In genomic region chr3:72847751-72848702, GRCh38 we compare ENCODE assay signal across 8 cellular contexts. TPM values are rescaled to one million over a fixed set of nuclear protein-coding genes. Genes with fewer than 3 reads are reported as not detected.
DNase-seq lines count a peak whose midpoint lies in the region; ATAC-seq and TF ChIP-seq lines count a peak whose summit lies in the region.

Gene SHQ1, minus strand, starts transcription at chr3:72848445. Its CDS starts 105 bp downstream, at chr3:72848340.

- H3K9me3 ChIP-seq in suprapubic skin = no peaks in the 10 kb centered on the region

- H3K4me1 ChIP-seq in suprapubic skin = peaks cover 27% of the 10 kb centered on the region

- TF ChIP-seq POLR2A in suprapubic skin (IDR thresholded peaks at IDR 0.05) = no peak

- peak within 1 kb of the TSS; percentile 94 for H3K4me3 Mint-ChIP-seq in HFFc6

- H3K36me3 Mint-ChIP-seq in HFFc6 (ENCODE audit: low read depth) = no peaks in the 10 kb centered on the region

- H3K27ac ChIP-seq in suprapubic skin = peak within 1 kb of the TSS; percentile 83

- no peaks in the 10 kb centered on the region for H3K36me3 ChIP-seq in suprapubic skin

- H3K4me1 Mint-ChIP-seq in HFFc6 (ENCODE audit: low read depth) = peaks cover 43% of the 10 kb centered on the region

- H3K9me3 Mint-ChIP-seq in HFFc6 = no peaks in the 10 kb centered on the region

- no peaks in the 10 kb centered on the region; the same call in 1 of the 2 replicates for H3K27me3 Mint-ChIP-seq in HFFc6 (ENCODE audit: insufficient read depth)

- peak within 1 kb of the TSS; percentile 74 for H3K27ac Mint-ChIP-seq in HFFc6

- TF ChIP-seq EP300 in suprapubic skin (IDR thresholded peaks at IDR 0.05) = no peak

- peak; percentile 93 for ATAC-seq in SK-N-SH treated with all-trans-retinoic acid at 6 μM for 48 hours

- peak within 1 kb of the TSS; percentile 86 for H3K4me3 ChIP-seq in GM08714 (ENCODE audit: low read length)
- H3K4me3 ChIP-seq in suprapubic skin = peak within 1 kb of the TSS; percentile 90

- peak; percentile 92 for DNase-seq in HFFc6
- peak; percentile 92 for DNase-seq in NAMALWA (ENCODE audit: low spot score)
- DNase-seq in activated naive CD4-positive, alpha-beta T cell treated with anti-CD3 and anti-CD28 coated beads, Interleukin-2, amount 50 U/mL, for 16 hours = peak; percentile 95
- DNase-seq in glomerular endothelial cell (ENCODE audit: extremely low read depth, low read depth, low spot score) = peak; percentile 62
- DNase-seq in nucleus accumbens (lab: John Stamatoyannopoulos, UW) = peak; percentile 16 to 97 (median 87)
- peak; percentile 97 for DNase-seq in suprapubic skin (ENCODE audit: low spot score in 2 of 2)

- H3K27me3 ChIP-seq in suprapubic skin = peaks cover under 1% of the 10 kb centered on the region

- under 1% methylated on average over 62 of the region's 86 CpGs for WGBS in suprapubic skin

- TF ChIP-seq CTCF in HFFc6 (IDR thresholded peaks at IDR 0.05) (no peak), suprapubic skin (IDR thresholded peaks at IDR 0.05) (no peak)

TF ChIP-seq in SK-N-SH treated with all-trans-retinoic acid at 6 μM for 48 hours, 23 proteins besides CTCF, POLR2A, EP300 and RAD21:
- TF ChIP-seq BACH2 (CRISPR knock-in tag; IDR thresholded peaks at IDR 0.05; ENCODE audit: borderline replicate concordance) = no peak
- no peak for TF ChIP-seq TSHZ2 (CRISPR knock-in tag; IDR thresholded peaks at IDR 0.05)
- TF ChIP-seq, protein P1, sequence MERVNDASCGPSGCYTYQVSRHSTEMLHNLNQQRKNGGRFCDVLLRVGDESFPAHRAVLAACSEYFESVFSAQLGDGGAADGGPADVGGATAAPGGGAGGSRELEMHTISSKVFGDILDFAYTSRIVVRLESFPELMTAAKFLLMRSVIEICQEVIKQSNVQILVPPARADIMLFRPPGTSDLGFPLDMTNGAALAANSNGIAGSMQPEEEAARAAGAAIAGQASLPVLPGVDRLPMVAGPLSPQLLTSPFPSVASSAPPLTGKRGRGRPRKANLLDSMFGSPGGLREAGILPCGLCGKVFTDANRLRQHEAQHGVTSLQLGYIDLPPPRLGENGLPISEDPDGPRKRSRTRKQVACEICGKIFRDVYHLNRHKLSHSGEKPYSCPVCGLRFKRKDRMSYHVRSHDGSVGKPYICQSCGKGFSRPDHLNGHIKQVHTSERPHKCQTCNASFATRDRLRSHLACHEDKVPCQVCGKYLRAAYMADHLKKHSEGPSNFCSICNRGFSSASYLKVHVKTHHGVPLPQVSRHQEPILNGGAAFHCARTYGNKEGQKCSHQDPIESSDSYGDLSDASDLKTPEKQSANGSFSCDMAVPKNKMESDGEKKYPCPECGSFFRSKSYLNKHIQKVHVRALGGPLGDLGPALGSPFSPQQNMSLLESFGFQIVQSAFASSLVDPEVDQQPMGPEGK (CRISPR knock-in tag; IDR thresholded peaks at IDR 0.05; ENCODE audit: borderline replicate concordance) = no peak
- TF ChIP-seq ZFP3 (CRISPR knock-in tag; IDR thresholded peaks at IDR 0.05) = no peak
- no peak for TF ChIP-seq TCF4 (CRISPR knock-in tag; IDR thresholded peaks at IDR 0.05; ENCODE audit: borderline replicate concordance)
- no peak for TF ChIP-seq ZFP30 (CRISPR knock-in tag; IDR thresholded peaks at IDR 0.05)
- no peak for TF ChIP-seq ZNF8 (CRISPR knock-in tag; IDR thresholded peaks at IDR 0.05)

RNA-seq across cellular contexts. Expression of gene SHQ1, which starts in this region (rescaled TPM):
- 10 to 100 TPM; 18.4 to 21.1 (median 20.2) TPM for total RNA-seq in HFFc6 (2021; fragmentation: NEBNext Ultra II Directional; extraction: Animal tissue kit (Norgen Biotek cat#: 25700))
- total RNA-seq in glomerular endothelial cell (12.4 TPM in 2 replicates), suprapubic skin (10 to 100 TPM in 3 of 4 donors, 1 to 10 TPM in 1; 8.7 to 26.1 (median 13.5) TPM)

Comparison
In these comparisons a context has a peak if more than half of its experiments do, and no peak if none do; other contexts are left out.
1. Peak in every context shown above with its lines: DNase-seq, ATAC-seq, H3K4me3 ChIP-seq and H3K27ac ChIP-seq.